In the genomic region with DNA sequence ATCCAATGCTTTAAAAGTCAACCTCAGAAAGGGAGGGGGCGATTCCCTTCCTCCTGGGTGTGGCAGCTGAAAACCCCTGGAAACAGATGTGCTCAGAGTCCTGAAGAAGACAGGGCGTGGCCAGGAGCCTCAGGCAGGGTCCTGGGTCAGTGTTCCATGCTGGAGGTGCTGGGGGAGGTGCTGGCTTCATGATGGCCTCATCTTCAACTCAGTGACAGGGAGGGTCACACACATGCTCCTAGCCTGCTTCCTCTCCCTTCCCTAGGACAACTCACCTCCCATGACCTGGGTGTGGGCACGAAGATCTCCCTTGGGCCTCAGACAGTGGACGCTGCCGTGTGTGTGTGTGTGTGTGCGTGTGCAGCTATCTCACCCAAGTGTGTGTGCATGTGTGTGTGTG, we compare ENCODE assay signal across 17 cellular contexts.
"Had no signal": no experiment of that assay in that cellular context is flagged by ENCODE, and none has a peak within 500 bp of the region (broad histone marks: within the 10 kb centered on the region; RNA-seq: fewer than 3 reads in every experiment).

No MANE protein-coding gene starts in this region.

- H3K27ac Mint-ChIP-seq: activated B cell treated with CpG ODN at 0.5 μM for 24 hours; activated CD4-positive, alpha-beta T cell treated with anti-CD3 and anti-CD28 coated beads, Interleukin-2, amount 10 ng/mL, durations not matched to agents 7 days and 5 days; activated naive CD8-positive, alpha-beta T cell treated with anti-CD3 and anti-CD28 coated beads, Interleukin-2, amount 10 ng/mL, durations not matched to agents 7 days and 5 days; nephron; stimulated activated effector memory CD8-positive, alpha-beta T cell treated with anti-CD3 and anti-CD28 coated beads, Interleukin-12 subunit alpha, Interleukin-12 subunit beta, amount 100 ng/mL, for 72 hours; T-helper 2 cell treated with Interferon-gamma antibody and Interleukin-4, amounts not matched to agents 5 μg/mL and 100 μg/mL, for 36 hours had no signal

- H3K9me3 Mint-ChIP-seq: activated B cell treated with CpG ODN at 0.5 μM for 24 hours; T-helper 2 cell treated with Interferon-gamma antibody and Interleukin-4, amounts not matched to agents 5 μg/mL and 100 μg/mL, for 36 hours had no signal

- H3K4me3 ChIP-seq: ovary, tibial nerve had no signal

- H3K4me1 Mint-ChIP-seq: activated B cell treated with CpG ODN at 0.5 μM for 24 hours had no signal

- H3K27me3 ChIP-seq: brain microvascular endothelial cell, foreskin keratinocyte, ovary, tibial nerve had no signal

- H3K9me3 ChIP-seq: ovary, tibial nerve had no signal

- ATAC-seq: activated T-cell treated with anti-CD3 and anti-CD28 coated beads, Interleukin-2, amount 50 U/mL, for 4 hours; foreskin keratinocyte; left cardiac atrium; stimulated activated effector memory CD8-positive, alpha-beta T cell treated with anti-CD3 and anti-CD28 coated beads, Interleukin-12 subunit alpha, Interleukin-12 subunit beta, amount 100 ng/mL, for 72 hours had no signal

- DNase-seq: activated B cell treated with CpG ODN at 0.5 μM for 24 hours; activated CD4-positive, alpha-beta T cell treated with anti-CD3 and anti-CD28 coated beads, Interleukin-2, amount 10 ng/mL, durations not matched to agents 7 days and 5 days; activated naive CD4-positive, alpha-beta T cell; activated naive CD8-positive, alpha-beta T cell treated with anti-CD3 and anti-CD28 coated beads, Interleukin-2, amount 10 ng/mL, durations not matched to agents 7 days and 5 days; activated T-cell treated with anti-CD3 and anti-CD28 coated beads, Interleukin-2, amount 50 U/mL, for 4 hours; brain microvascular endothelial cell; effector CD8-positive, alpha-beta T cell; foreskin keratinocyte; immature natural killer cell; left cardiac atrium; ovary; stimulated activated CD4-positive, alpha-beta T cell treated with anti-CD3 and anti-CD28 coated beads, Interleukin-2, amount 100 ng/mL, for 24 hours had no signal

- H3K36me3 ChIP-seq: brain microvascular endothelial cell, ovary, tibial nerve had no signal

- H3K4me1 ChIP-seq: foreskin keratinocyte had no signal

- H3K36me3 Mint-ChIP-seq: activated naive CD8-positive, alpha-beta T cell treated with anti-CD3 and anti-CD28 coated beads, Interleukin-2, amount 10 ng/mL, durations not matched to agents 7 days and 5 days; immature natural killer cell; stimulated activated effector memory CD8-positive, alpha-beta T cell treated with anti-CD3 and anti-CD28 coated beads, Interleukin-12 subunit alpha, Interleukin-12 subunit beta, amount 100 ng/mL, for 72 hours had no signal

- H3K27ac ChIP-seq: brain microvascular endothelial cell, foreskin keratinocyte, ovary, tibial nerve had no signal

- H3K4me3 Mint-ChIP-seq: activated B cell treated with CpG ODN at 0.5 μM for 24 hours; activated CD4-positive, alpha-beta T cell treated with anti-CD3 and anti-CD28 coated beads, Interleukin-2, amount 10 ng/mL, durations not matched to agents 7 days and 5 days; activated naive CD8-positive, alpha-beta T cell treated with anti-CD3 and anti-CD28 coated beads, Interleukin-2, amount 10 ng/mL, durations not matched to agents 7 days and 5 days; activated T-cell treated with anti-CD3 and anti-CD28 coated beads, Interleukin-2, amount 50 U/mL, for 4 hours; central memory CD8-positive, alpha-beta T cell; immature natural killer cell; nephron; stimulated activated effector memory CD8-positive, alpha-beta T cell treated with anti-CD3 and anti-CD28 coated beads, Interleukin-12 subunit alpha, Interleukin-12 subunit beta, amount 100 ng/mL, for 72 hours; T-helper 2 cell treated with Interferon-gamma antibody and Interleukin-4, amounts not matched to agents 5 μg/mL and 100 μg/mL, for 36 hours had no signal
